In the genomic region with DNA sequence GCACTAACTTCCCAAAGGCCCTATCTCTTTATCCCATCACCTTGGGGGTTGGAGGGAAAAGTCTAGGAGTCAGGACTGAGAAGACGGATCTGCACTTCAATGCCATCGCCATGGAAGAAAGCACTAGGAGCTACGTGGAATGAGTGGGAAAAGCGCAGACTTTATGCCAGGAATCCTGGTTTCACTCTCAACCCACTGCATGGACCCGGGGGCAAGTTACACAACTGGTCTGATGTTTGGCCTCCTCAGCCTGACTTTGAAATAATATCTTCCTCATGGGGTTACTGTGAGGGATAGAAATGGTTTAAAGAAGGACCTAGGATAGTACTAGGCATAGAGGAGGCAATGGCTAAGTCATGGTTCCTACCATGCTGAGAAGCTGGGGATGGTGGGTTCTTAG, we compare ENCODE assay signal across 21 cellular contexts. TPM values are rescaled to one million over a fixed set of nuclear protein-coding genes. Genes with fewer than 3 reads are reported as not detected.
"Had no signal": no experiment of that assay in that cellular context is flagged by ENCODE, and none has a peak within 500 bp of the region (broad histone marks: within the 10 kb centered on the region; RNA-seq: fewer than 3 reads in every experiment).

No MANE protein-coding gene starts in this region.

- ATAC-seq: left ventricle myocardium superior; lower lobe of right lung; mucosa of descending colon; naive thymus-derived CD4-positive, alpha-beta T cell; natural killer cell treated with Interleukin-12 subunit alpha and Interleukin-12 subunit beta and Interleukin-15 and Interleukin-18, amount 100 ng/mL, for 72 hours; stimulated activated effector memory CD8-positive, alpha-beta T cell treated with anti-CD3 and anti-CD28 coated beads, Interleukin-12 subunit alpha, Interleukin-12 subunit beta, amount 100 ng/mL, for 72 hours; upper lobe of right lung had no signal

- DNase-seq: islet precursor cell; left ventricle myocardium superior; lower lobe of right lung; mammary epithelial cell; midbrain; mucosa of descending colon; naive thymus-derived CD4-positive, alpha-beta T cell; ovary; sigmoid colon; small intestine; spleen; stimulated activated CD4-positive, alpha-beta T cell treated with anti-CD3 and anti-CD28 coated beads, Interleukin-4, amount 100 ng/mL, for 24 hours; stimulated activated naive CD4-positive, alpha-beta T cell; upper lobe of right lung had no signal

- H3K27me3 ChIP-seq: hepatocyte, ovary, right atrium auricular region, sigmoid colon, suprapubic skin had no signal

- H3K9me3 ChIP-seq: lower lobe of right lung, mucosa of descending colon, ovary, right atrium auricular region, sigmoid colon, spleen, suprapubic skin, thoracic aorta, tibial artery, upper lobe of right lung had no signal

- H3K4me2 ChIP-seq: hepatocyte had no signal

- H3K27ac ChIP-seq: hepatocyte, lower lobe of right lung, ovary, right atrium auricular region, sigmoid colon, spleen, suprapubic skin, thoracic aorta, tibial artery, upper lobe of right lung had no signal

- H3K4me1 ChIP-seq: right atrium auricular region, spleen, upper lobe of right lung had no signal

- H2AFZ ChIP-seq: hepatocyte had no signal

- H3K36me3 ChIP-seq: lower lobe of right lung, ovary, right atrium auricular region, sigmoid colon, spleen, suprapubic skin, thoracic aorta, tibial artery, upper lobe of right lung had no signal

- H3K4me3 ChIP-seq: hepatocyte, lower lobe of right lung, mucosa of descending colon, ovary, right atrium auricular region, sigmoid colon, spleen, suprapubic skin, thoracic aorta, tibial artery, upper lobe of right lung had no signal

RNA-seq across cellular contexts. Expression of gene TUBB2B, which starts 17.8 kb away (rescaled TPM):
- total RNA-seq: natural killer cell treated with Interleukin-12 subunit alpha and Interleukin-12 subunit beta and Interleukin-15 and Interleukin-18, amount 100 ng/mL, for 72 hours had no signal
